Comparison of ENCODE assay signal across 21 cellular contexts in genomic region chr11:59086007-59086406, GRCh38. TPM values are rescaled to one million over a fixed set of nuclear protein-coding genes. Genes with fewer than 3 reads are reported as not detected.
"Had no signal": no experiment of that assay in that cellular context is flagged by ENCODE, and none has a peak within 500 bp of the region (broad histone marks: within the 10 kb centered on the region; RNA-seq: fewer than 3 reads in every experiment).

Gene GLYATL1B, plus strand, starts transcription at chr11:59086307. Its CDS starts 0 bp downstream, at chr11:59086307.

RNA-seq across cellular contexts. Expression of gene GLYATL1B, which starts in this region (rescaled TPM):
- total RNA-seq: activated naive CD4-positive, alpha-beta T cell treated with anti-CD3 and anti-CD28 coated beads for 36 hours; activated naive CD4-positive, alpha-beta T cell treated with anti-CD3 and anti-CD28 coated beads, Interleukin-2, amount 50 U/mL, for 72 hours; activated naive CD8-positive, alpha-beta T cell treated with anti-CD3 and anti-CD28 coated beads for 36 hours; activated naive CD8-positive, alpha-beta T cell treated with anti-CD3 and anti-CD28 coated beads, Interleukin-2, amount 10 ng/mL, durations not matched to agents 7 days and 5 days; activated T-cell treated with anti-CD3 and anti-CD28 coated beads, Interleukin-2, amount 50 U/mL, for 4 hours; activated T-cell treated with anti-CD3 and anti-CD28 coated beads, Interleukin-2, amount 50 U/mL, for 72 hours; activated T-helper 1 cell treated with anti-CD3 and anti-CD28 coated beads, Interleukin-12 subunit alpha, Interleukin-12 subunit beta, Interleukin-2, Interleukin-4 antibody, amounts not matched to agents 30 ng/mL and 10 ng/mL and 1 ng/mL, durations not matched to agents 14 hours and 24 hours and 36 hours; activated T-helper 17 cell treated with anti-CD3 and anti-CD28 coated beads, Interleukin-2, amount 50 U/mL, for 72 hours; activated T-helper 2 cell treated with anti-CD3 and anti-CD28 coated beads, Interferon-gamma antibody, Interleukin-2, Interleukin-4, amounts not matched to agents 10 μg/mL and 5 μg/mL and 100 μg/mL, durations not matched to agents 14 hours and 24 hours and 36 hours; adrenal gland; aorta; ascending aorta; astrocyte; body of pancreas; breast epithelium; bronchial epithelial cell; cardiac muscle cell; cardiac septum; cerebellum; chondrocyte had no signal
- polyA plus RNA-seq: adipose tissue, adrenal gland, aorta, cardiac muscle cell had no signal
